17 cellular contexts compared by ENCODE assay signal in genomic region chr1:207909687-207910086, GRCh38. TPM values are rescaled to one million over a fixed set of nuclear protein-coding genes. Genes with fewer than 3 reads are reported as not detected.
A peak's percentile ranks its signal among the peaks of the same experiment; 100 is the strongest.
DNase-seq lines count a peak whose midpoint lies in the region; ATAC-seq and TF ChIP-seq lines count a peak whose summit lies in the region.
"Had no signal": no experiment of that assay in that cellular context is flagged by ENCODE, and none has a peak within 500 bp of the region (broad histone marks: within the 10 kb centered on the region; RNA-seq: fewer than 3 reads in every experiment).

No MANE protein-coding gene starts in this region.

- H3K4me1 ChIP-seq in right cardiac atrium (ENCODE audit: control insufficient read depth, insufficient read depth, low read length) (peaks cover 7% of the 10 kb centered on the region), upper lobe of right lung (peaks cover 9% of the 10 kb centered on the region)

- intact Hi-C loops in right cardiac atrium (cut with DNase I): loop anchor here in 2 of 4 donors (5.0 kb wide), 1 partner anchor 53 kb away; no protein-coding TSS in a partner anchor
- intact Hi-C loops in sciatic nerve (cut with DNase I): no loop called here
- intact Hi-C loops in upper lobe of right lung (cut with DNase I): no loop called here

- peak overlapping the region; percentile 58 for H3K27ac Mint-ChIP-seq in activated naive CD8-positive, alpha-beta T cell
- no peak overlapping the region for H3K27ac Mint-ChIP-seq in activated naive CD8-positive, alpha-beta T cell treated with anti-CD3 and anti-CD28 coated beads, Interleukin-2, amount 50 U/mL, for 24 hours
- H3K27ac Mint-ChIP-seq: activated CD4-positive, alpha-beta memory T cell treated with anti-CD3 and anti-CD28 coated beads, Interleukin-2, amount 10 ng/mL, durations not matched to agents 7 days and 5 days had no signal

- H3K27me3 ChIP-seq in right cardiac atrium (ENCODE audit: control insufficient read depth, insufficient read depth) (no peaks in the 10 kb centered on the region), upper lobe of right lung (peaks cover 4% of the 10 kb centered on the region)

- H3K27ac ChIP-seq in right cardiac atrium (ENCODE audit: low read length) (peak overlapping the region; percentile 96), upper lobe of right lung (peak overlapping the region; percentile 73)
- H3K27ac ChIP-seq: RWPE1 had no signal

- H3K36me3 ChIP-seq in upper lobe of right lung: no peaks in the 10 kb centered on the region

- H3K36me3 Mint-ChIP-seq in activated naive CD8-positive, alpha-beta T cell: no peaks in the 10 kb centered on the region
- H3K36me3 Mint-ChIP-seq in activated naive CD8-positive, alpha-beta T cell treated with anti-CD3 and anti-CD28 coated beads, Interleukin-2, amount 50 U/mL, for 24 hours (ENCODE audit: low read depth): no peaks in the 10 kb centered on the region

- TF ChIP-seq CTCF in upper lobe of right lung (IDR thresholded peaks at IDR 0.05): no peak

- H3K27me3 Mint-ChIP-seq in activated naive CD8-positive, alpha-beta T cell: peaks cover 30% of the 10 kb centered on the region
- peaks cover 43% of the 10 kb centered on the region for H3K27me3 Mint-ChIP-seq in activated naive CD8-positive, alpha-beta T cell treated with anti-CD3 and anti-CD28 coated beads, Interleukin-2, amount 50 U/mL, for 24 hours

- peaks cover 15% of the 10 kb centered on the region for H3K4me1 Mint-ChIP-seq in activated naive CD8-positive, alpha-beta T cell (ENCODE audit: low read depth)
- peaks cover 13% of the 10 kb centered on the region for H3K4me1 Mint-ChIP-seq in activated naive CD8-positive, alpha-beta T cell treated with anti-CD3 and anti-CD28 coated beads, Interleukin-2, amount 50 U/mL, for 24 hours

- DNase-seq in activated naive CD8-positive, alpha-beta T cell treated with anti-CD3 and anti-CD28 coated beads, Interleukin-2, amount 50 U/mL, for 24 hours: no peak
- DNase-seq in right cardiac atrium (peak in 2 of 3 donors; percentile 63 to 69), sciatic nerve (ENCODE audit: low spot score) (no peak), upper lobe of right lung (no peak), NCI-H748 treated with DMSO at 0.1 percent for 48 hours (lab: John Stamatoyannopoulos, UW) (no peak), superior temporal gyrus (ENCODE audit: extremely low spot score) (no peak), GM03348 (ENCODE audit: low spot score) (no peak)
- DNase-seq: activated CD4-positive, alpha-beta memory T cell treated with anti-CD3 and anti-CD28 coated beads, Interleukin-2, amount 10 ng/mL, durations not matched to agents 7 days and 5 days; DMS53; NCI-H146; NCI-H226; NK-92 treated with Interleukin-12 subunit alpha and Interleukin-12 subunit beta, amount 100 ng/mL, for 24 hours had no signal

- H3K4me3 ChIP-seq in right cardiac atrium (ENCODE audit: low read length) (peak overlapping the region; percentile 85), upper lobe of right lung (peak overlapping the region; percentile 49)

- WGBS in right cardiac atrium: 41% methylated on average over 4 of the region's 4 CpGs

- peak overlapping the region; percentile 72 for H3K4me3 Mint-ChIP-seq in activated naive CD8-positive, alpha-beta T cell
- no peak overlapping the region for H3K4me3 Mint-ChIP-seq in activated naive CD8-positive, alpha-beta T cell treated with anti-CD3 and anti-CD28 coated beads, Interleukin-2, amount 50 U/mL, for 24 hours

- no peaks in the 10 kb centered on the region for H3K9me3 Mint-ChIP-seq in activated naive CD8-positive, alpha-beta T cell (ENCODE audit: low read depth)
- no peaks in the 10 kb centered on the region for H3K9me3 Mint-ChIP-seq in activated naive CD8-positive, alpha-beta T cell treated with anti-CD3 and anti-CD28 coated beads, Interleukin-2, amount 50 U/mL, for 24 hours
- H3K9me3 Mint-ChIP-seq: activated CD4-positive, alpha-beta memory T cell treated with anti-CD3 and anti-CD28 coated beads, Interleukin-2, amount 10 ng/mL, durations not matched to agents 7 days and 5 days had no signal

- H3K9me3 ChIP-seq in right cardiac atrium (ENCODE audit: control insufficient read depth, low read length) (no peaks in the 10 kb centered on the region), upper lobe of right lung (no peaks in the 10 kb centered on the region)

- ATAC-seq in activated naive CD8-positive, alpha-beta T cell treated with anti-CD3 and anti-CD28 coated beads, Interleukin-2, amount 50 U/mL, for 24 hours: no peak
- ATAC-seq in right cardiac atrium: peak; percentile 8 to 11
- ATAC-seq in sciatic nerve: peak; percentile 28
- ATAC-seq in upper lobe of right lung: no peak
- ATAC-seq: esophagus mucosa had no signal

RNA-seq across cellular contexts. Expression of gene CD34, which starts 1.2 kb away (rescaled TPM):
- total RNA-seq in right cardiac atrium (100 to 1,000 TPM in 3 of 4 donors, 10 to 100 TPM in 1; 81.8 to 170 (median 123) TPM), sciatic nerve (103 TPM), upper lobe of right lung (50.7 TPM)
- polyA plus RNA-seq in right cardiac atrium: 87.4 TPM
- total RNA-seq: A673 had no signal
- polyA plus RNA-seq: CD14-positive monocyte had no signal

Comparison
In these comparisons a context has a peak if more than half of its experiments do, and no peak if none do; other contexts are left out.
1. ATAC-seq: peak in right cardiac atrium (2 of 2) and sciatic nerve (single experiment); none in activated naive CD8-positive, alpha-beta T cell treated with anti-CD3 and anti-CD28 coated beads, Interleukin-2, amount 50 U/mL, for 24 hours (single experiment) and upper lobe of right lung (single experiment).
2. DNase-seq: peak in right cardiac atrium (2 of 3); none in activated naive CD8-positive, alpha-beta T cell treated with anti-CD3 and anti-CD28 coated beads, Interleukin-2, amount 50 U/mL, for 24 hours (single experiment), sciatic nerve (single experiment), upper lobe of right lung (single experiment), NCI-H748 treated with DMSO at 0.1 percent for 48 hours (single experiment), superior temporal gyrus (single experiment) and GM03348 (single experiment).